ENCODE assay signal across 8 cellular contexts in the genomic region with DNA sequence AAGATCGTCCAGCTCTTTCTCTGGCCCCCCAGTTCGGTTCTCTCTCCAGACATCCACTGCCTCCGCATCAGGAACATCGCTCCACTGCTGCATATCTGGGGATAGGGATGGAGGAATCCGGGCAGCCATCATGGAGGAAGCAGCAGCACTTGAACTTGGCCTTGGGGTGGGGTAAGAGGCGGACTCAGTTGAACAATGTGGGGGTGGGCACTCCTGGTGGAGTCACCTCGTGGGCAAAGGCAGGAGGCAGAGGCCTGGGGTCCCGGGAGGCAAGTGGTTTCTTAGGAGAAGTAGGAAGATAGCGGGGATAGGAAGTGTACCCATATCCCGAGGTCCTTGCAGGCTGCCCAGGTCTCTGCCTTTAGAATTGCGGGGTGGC.
DNase-seq lines count a peak whose midpoint lies in the region; ATAC-seq, FAIRE-seq and TF ChIP-seq lines count a peak whose summit lies in the region.

No MANE protein-coding gene starts in this region.

- H3K4me1 ChIP-seq in GM12878 (ENCODE audit: control insufficient read depth, insufficient read depth, low read length) (peaks cover 3% of the 10 kb centered on the region; the same call in 1 of the 2 replicates), left lung (peaks cover 16 to 63% of the 10 kb centered on the region in 2 donors), testis (peaks cover 15% of the 10 kb centered on the region)

- H3K9me3 ChIP-seq in GM12878 (replicated peaks; ENCODE audit: control insufficient read depth, insufficient read depth, low read length) (no peaks in the 10 kb centered on the region; the same call in 2 of the 3 replicates), left lung (no peaks in the 10 kb centered on the region), testis (no peaks in the 10 kb centered on the region)

- intact Hi-C loops in GM12878 (cut with micrococcal nuclease; ENCODE audit: unreplicated experiment): loop anchor here (5.0 to 10.0 kb wide), 5 partner anchors 87 to 750 kb away; a partner anchor contains a TSS
- intact Hi-C loops in left lung (cut with DNase I): loop anchor here in 1 of 2 donors (5.0 kb wide), 1 partner anchor 262 kb away; no protein-coding TSS in a partner anchor
- intact Hi-C loops in testis (cut with DNase I; ENCODE audit: low total_unique reads): loop anchor here (2.0 kb wide), 1 partner anchor 394 kb away; no protein-coding TSS in a partner anchor

- H3K36me3 ChIP-seq in GM12878 (ENCODE audit: control insufficient read depth in 2 of 2, insufficient read depth in 2 of 2, low read length in 1 of 2) (no peaks in the 10 kb centered on the region), left lung (no peaks in the 10 kb centered on the region), testis (ENCODE audit: low read depth, missing control alignments) (no peaks in the 10 kb centered on the region)

- 5% methylated on average over 11 of the region's 11 CpGs for WGBS in GM12878 (ENCODE audit: insufficient coverage, insufficient replicate concordance, low lambda C conversion rate, missing lambda C conversion rate)
- WGBS in testis, 2 donors: 19 to 26% methylated on average over 10 to 11 of the region's 11 CpGs

- ATAC-seq in GM12878: no peak
- ATAC-seq in left lung: peak; percentile 21
- ATAC-seq in GM18870 (IDR thresholded peaks at IDR 0.05; ENCODE audit: unreplicated experiment): no peak

- TF ChIP-seq EP300 in GM12878 (IDR thresholded peaks at IDR 0.05; ENCODE audit: borderline replicate concordance in 1 of 2, control insufficient read depth in 1 of 2, low read depth in 2 of 2, low read length in 2 of 2): no peak

- H3K4me1 Mint-ChIP-seq in activated T-cell treated with anti-CD3 and anti-CD28 coated beads, Interleukin-2, amount 50 U/mL, for 24 hours (ENCODE audit: low read depth): peaks cover 14% of the 10 kb centered on the region

- RAD21 ChIA-PET in GM12878 (lab: Charles Lee; ENCODE audit: unreplicated experiment): interaction anchor here (0.8 to 5.0 kb wide), 11 partner anchors 14 to 409 kb away, joined by 3 to 90 read pairs (median 5); no protein-coding TSS in a partner anchor

- no peaks in the 10 kb centered on the region for H3K36me3 Mint-ChIP-seq in activated T-cell treated with anti-CD3 and anti-CD28 coated beads, Interleukin-2, amount 50 U/mL, for 24 hours (ENCODE audit: low read depth)

- H3K27ac ChIP-seq in GM12878 (ENCODE audit: control insufficient read depth, insufficient read depth) (no peak overlapping the region), left lung (peak overlapping the region; percentile 44 to 92), testis (no peak overlapping the region)

- no peak overlapping the region for H3K9ac ChIP-seq in GM12878 (ENCODE audit: control insufficient read depth, insufficient read depth, low read length)

- H3K27me3 ChIP-seq in GM12878 (replicated peaks in 1 of 2; ENCODE audit: control insufficient read depth in 2 of 2, insufficient read depth in 2 of 2, low read length in 1 of 2): peaks cover 3 to 7% of the 10 kb centered on the region in 2 experiments; a peak in 3 of 4 replicates
- peaks cover 39 to 55% of the 10 kb centered on the region in 2 donors for H3K27me3 ChIP-seq in left lung
- H3K27me3 ChIP-seq in testis: no peaks in the 10 kb centered on the region

- no peak for TF ChIP-seq RAD21 in GM12878 (IDR thresholded peaks at IDR 0.05; ENCODE audit: insufficient read depth, low read depth, low read length)

- CTCF ChIA-PET in GM12878 (lab: Yijun Ruan, JAX): interaction anchor here (0.5 to 6.0 kb wide), 41 partner anchors 9 to 534 kb away, joined by 3 to 133 read pairs (median 4); no protein-coding TSS in a partner anchor

- peak overlapping the region; percentile 18; the same call in 1 of the 2 replicates for H3K4me3 ChIP-seq in GM12878
- H3K4me3 ChIP-seq in left lung: peak overlapping the region; percentile 10 to 26
- peak overlapping the region; percentile 18 to 38 for H3K4me3 ChIP-seq in testis

- TF ChIP-seq POLR2A in GM12878 (IDR thresholded peaks at IDR 0.05; ENCODE audit: low read depth, low read length): no peak
- no peak for TF ChIP-seq POLR2A in testis (IDR thresholded peaks at IDR 0.05)

- 0 out of 2 replicates have a peak, but pooled peaks cover 2% of the 10 kb centered on the region for H4K20me1 ChIP-seq in GM12878 (ENCODE audit: control insufficient read depth, insufficient read depth)

- H2AFZ ChIP-seq in GM12878 (ENCODE audit: control insufficient read depth, low read depth, low read length): no peak overlapping the region; the same call in 1 of the 2 replicates

- H3K27me3 Mint-ChIP-seq in activated T-cell treated with anti-CD3 and anti-CD28 coated beads, Interleukin-2, amount 50 U/mL, for 24 hours: peaks cover 70% of the 10 kb centered on the region

- no peaks in the 10 kb centered on the region for H3K79me2 ChIP-seq in GM12878 (ENCODE audit: control insufficient read depth, insufficient read depth, low read length)

- BruUV-seq in GM12878 (replicated peaks; lab: Mats Ljungman, UMichigan): no TSS peak

- no peak for FAIRE-seq in GM12878 (lab: Jason Lieb, UNC)

- peak overlapping the region; percentile 15 for H3K4me2 ChIP-seq in GM12878 (ENCODE audit: control insufficient read depth, insufficient read depth)

- H3K9me3 Mint-ChIP-seq in activated T-cell treated with anti-CD3 and anti-CD28 coated beads, Interleukin-2, amount 50 U/mL, for 24 hours: no peaks in the 10 kb centered on the region

- TF ChIP-seq CTCF in GM12878 (IDR thresholded peaks at IDR 0.05 in 2 of 3, conservative IDR thresholded peaks at IDR 0.05 in 1 of 3; ENCODE audit: control insufficient read depth in 2 of 3, extremely low read depth in 1 of 3, insufficient read depth in 1 of 3, low read depth in 3 of 3, low read length in 3 of 3): no peak
- TF ChIP-seq CTCF in left lung (IDR thresholded peaks at IDR 0.05): no peak
- TF ChIP-seq CTCF in testis (IDR thresholded peaks at IDR 0.05): no peak

- H3K27ac Mint-ChIP-seq in activated T-cell treated with anti-CD3 and anti-CD28 coated beads, Interleukin-2, amount 50 U/mL, for 24 hours: no peak overlapping the region

- SMC1A ChIA-PET in GM12878 (lab: Charles Lee; ENCODE audit: uncharacterized antibody, unreplicated experiment): interaction anchor here (0.7 to 4.3 kb wide), 14 partner anchors 9 to 418 kb away, joined by 3 to 57 read pairs (median 5); no protein-coding TSS in a partner anchor

- H3K4me3 Mint-ChIP-seq in activated T-cell treated with anti-CD3 and anti-CD28 coated beads, Interleukin-2, amount 50 U/mL, for 24 hours: peak overlapping the region; percentile 58

- DNase-seq in activated T-cell treated with anti-CD3 and anti-CD28 coated beads, Interleukin-2, amount 50 U/mL, for 24 hours: no peak
- no peak for DNase-seq in activated T-cell treated with anti-CD3 and anti-CD28 coated beads, Interleukin-2, amount 50 U/mL, for 1 hour
- no peak for DNase-seq in GM12878 (ENCODE audit: low read depth, low spot score)
- DNase-seq in left lung: peak in 1 of 2 donors; percentile 60
- no peak for DNase-seq in testis
- no peak for DNase-seq in OCI-M2 (lab: John Stamatoyannopoulos, UW; ENCODE audit: unreplicated experiment)
- DNase-seq in glomerular visceral epithelial cell (ENCODE audit: extremely low spot score): no peak

- POLR2A ChIA-PET in GM12878 (lab: Charles Lee): no interaction called here

- in situ Hi-C loops in GM12878 (cut with MboI): loop anchor here (5.0 kb wide), 1 partner anchor 392 kb away; no protein-coding TSS in a partner anchor

TF ChIP-seq in GM12878, 131 proteins besides CTCF, POLR2A, EP300 and RAD21:
- no peak for TF ChIP-seq SPI1 (IDR thresholded peaks at IDR 0.05; ENCODE audit: borderline replicate concordance, insufficient read depth, low read depth, low read length)
- TF ChIP-seq TAF1 (IDR thresholded peaks at IDR 0.05; ENCODE audit: borderline replicate concordance, low read depth, low read length): no peak
- TF ChIP-seq, protein P1, sequence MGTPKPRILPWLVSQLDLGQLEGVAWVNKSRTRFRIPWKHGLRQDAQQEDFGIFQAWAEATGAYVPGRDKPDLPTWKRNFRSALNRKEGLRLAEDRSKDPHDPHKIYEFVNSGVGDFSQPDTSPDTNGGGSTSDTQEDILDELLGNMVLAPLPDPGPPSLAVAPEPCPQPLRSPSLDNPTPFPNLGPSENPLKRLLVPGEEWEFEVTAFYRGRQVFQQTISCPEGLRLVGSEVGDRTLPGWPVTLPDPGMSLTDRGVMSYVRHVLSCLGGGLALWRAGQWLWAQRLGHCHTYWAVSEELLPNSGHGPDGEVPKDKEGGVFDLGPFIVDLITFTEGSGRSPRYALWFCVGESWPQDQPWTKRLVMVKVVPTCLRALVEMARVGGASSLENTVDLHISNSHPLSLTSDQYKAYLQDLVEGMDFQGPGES (IDR thresholded peaks at IDR 0.05): no peak
- TF ChIP-seq MXI1 (IDR thresholded peaks at IDR 0.05; ENCODE audit: low read depth, low read length): no peak

Comparison
In these comparisons a context has a peak if more than half of its experiments do, and no peak if none do; other contexts are left out.
1. H3K27ac ChIP-seq: peak in left lung (2 of 2); none in GM12878 (single experiment) and testis (0 of 2).
2. Peak in every context shown above with its lines, with median percentiles within 50 percentile points of each other: H3K4me3 ChIP-seq.